17 cellular contexts compared by ENCODE assay signal in genomic region chr3:32117324-32117723, GRCh38.
"Had no signal": no experiment of that assay in that cellular context is flagged by ENCODE, and none has a peak within 500 bp of the region (broad histone marks: within the 10 kb centered on the region; RNA-seq: fewer than 3 reads in every experiment).

No MANE protein-coding gene starts in this region.

- H3K4me3 Mint-ChIP-seq: activated B cell treated with CpG ODN at 0.5 μM for 24 hours; activated CD4-positive, alpha-beta T cell treated with anti-CD3 and anti-CD28 coated beads, Interleukin-2, amount 10 ng/mL, durations not matched to agents 24 days and 14 days; activated naive CD4-positive, alpha-beta T cell treated with anti-CD3 and anti-CD28 coated beads, Interleukin-2, amount 50 U/mL, for 24 hours; mesothelial cell of epicardium; naive B cell; stimulated activated effector memory CD8-positive, alpha-beta T cell treated with anti-CD3 and anti-CD28 coated beads, Interleukin-12 subunit alpha, Interleukin-12 subunit beta, amount 100 ng/mL, for 72 hours; T-helper 17 cell had no signal

- H3K9me3 Mint-ChIP-seq: activated naive CD4-positive, alpha-beta T cell treated with anti-CD3 and anti-CD28 coated beads, Interleukin-2, amount 50 U/mL, for 24 hours had no signal

- H3K36me3 ChIP-seq: breast epithelium, lower lobe of right lung, pancreas, uterus had no signal

- H3K9me3 ChIP-seq: breast epithelium, lower lobe of right lung, pancreas, tibial artery, uterus had no signal

- H3K4me1 ChIP-seq: uterus had no signal

- H3K4me1 Mint-ChIP-seq: mesothelial cell of epicardium had no signal

- H3K27me3 Mint-ChIP-seq: activated B cell treated with CpG ODN at 0.5 μM for 24 hours; activated CD4-positive, alpha-beta T cell treated with anti-CD3 and anti-CD28 coated beads, Interleukin-2, amount 10 ng/mL, durations not matched to agents 24 days and 14 days; activated naive CD4-positive, alpha-beta T cell treated with anti-CD3 and anti-CD28 coated beads, Interleukin-2, amount 50 U/mL, for 24 hours; naive B cell; T-helper 17 cell had no signal

- H3K27ac Mint-ChIP-seq: activated B cell treated with CpG ODN at 0.5 μM for 24 hours; activated CD4-positive, alpha-beta T cell treated with anti-CD3 and anti-CD28 coated beads, Interleukin-2, amount 10 ng/mL, durations not matched to agents 24 days and 14 days; activated naive CD4-positive, alpha-beta T cell treated with anti-CD3 and anti-CD28 coated beads, Interleukin-2, amount 50 U/mL, for 24 hours; mesothelial cell of epicardium; naive B cell; stimulated activated effector memory CD8-positive, alpha-beta T cell treated with anti-CD3 and anti-CD28 coated beads, Interleukin-12 subunit alpha, Interleukin-12 subunit beta, amount 100 ng/mL, for 72 hours; T-helper 17 cell had no signal

- H3K27me3 ChIP-seq: breast epithelium, pancreas, tibial artery, uterus had no signal

- DNase-seq: activated B cell treated with CpG ODN at 0.5 μM for 24 hours; activated CD4-positive, alpha-beta T cell treated with anti-CD3 and anti-CD28 coated beads, Interleukin-2, amount 10 ng/mL, durations not matched to agents 24 days and 14 days; activated effector memory CD4-positive, alpha-beta T cell treated with Interleukin-2 at 50 U/mL for 16 hours; amniotic stem cell; foreskin melanocyte; kidney; lower lobe of right lung; naive B cell; pancreas; right cardiac atrium; T-helper 17 cell; tibial artery; uterus had no signal

- ATAC-seq: right cardiac atrium; stimulated activated effector memory CD8-positive, alpha-beta T cell treated with anti-CD3 and anti-CD28 coated beads, Interleukin-12 subunit alpha, Interleukin-12 subunit beta, amount 100 ng/mL, for 72 hours; T-helper 17 cell had no signal

- H3K27ac ChIP-seq: breast epithelium, lower lobe of right lung, pancreas, tibial artery, uterus had no signal

- H3K4me3 ChIP-seq: breast epithelium, lower lobe of right lung, pancreas, tibial artery, uterus had no signal

- FAIRE-seq: kidney, pancreas had no signal
